Comparison of ENCODE assay signal across 8 cellular contexts in genomic region chr2:18559531-18559930, GRCh38. TPM values are rescaled to one million over a fixed set of nuclear protein-coding genes. Genes with fewer than 3 reads are reported as not detected.
DNase-seq lines count a peak whose midpoint lies in the region; ATAC-seq and TF ChIP-seq lines count a peak whose summit lies in the region.

No MANE protein-coding gene starts in this region.

- no peak for TF ChIP-seq CTCF in MCF 10A (IDR thresholded peaks at IDR 0.05; ENCODE audit: unreplicated experiment)

- H2BK120ac ChIP-seq in mesendoderm (ENCODE audit: low read depth, low read length): no peak overlapping the region

- BruUV-seq in MCF 10A (replicated peaks; lab: Mats Ljungman, UMichigan): TSS peak; percentile 49

- peak overlapping the region; percentile 93 for H3K56ac ChIP-seq in mesendoderm (ENCODE audit: low read length)

- H2BK15ac ChIP-seq in mesendoderm (replicated peaks; ENCODE audit: low read depth): no peak overlapping the region

- no peaks in the 10 kb centered on the region for H3K36me3 ChIP-seq in CD8-positive, alpha-beta memory T cell (ENCODE audit: insufficient read depth, low read length)
- H3K36me3 ChIP-seq in HUES48 (ENCODE audit: control insufficient read depth, insufficient read depth, low read length): peaks cover 14% of the 10 kb centered on the region
- H3K36me3 ChIP-seq in mesendoderm (ENCODE audit: control insufficient read depth, insufficient read depth, low read length): peaks cover 3% of the 10 kb centered on the region

- H2BK5ac ChIP-seq in mesendoderm (ENCODE audit: low read length): no peak overlapping the region

- POLR2A ChIA-PET in CD8-positive, alpha-beta memory T cell (lab: Charles Lee): interaction anchor here (0.6 to 2.2 kb wide), 9 partner anchors 10 to 1342 kb away, joined by 3 to 17 read pairs (median 3); partner anchors contain the start of gene TTC32
- POLR2A ChIA-PET in MCF 10A (lab: Yijun Ruan, JAX): interaction anchor here (0.6 to 3.5 kb wide), 15 partner anchors 8 to 1119 kb away, joined by 3 to 15 read pairs (median 4); partner anchors contain the start of gene NT5C1B

- peaks cover 12 to 47% (median 17%) of the 10 kb centered on the region in 3 donors for H3K36me3 Mint-ChIP-seq in CD8-positive, alpha-beta memory T cell
- H3K36me3 Mint-ChIP-seq in MCF 10A (ENCODE audit: insufficient read depth, unreplicated experiment): peaks cover 17% of the 10 kb centered on the region

- H3K4me2 ChIP-seq in mesendoderm (ENCODE audit: low read length): peak overlapping the region; percentile 81

- H4K5ac ChIP-seq in mesendoderm (ENCODE audit: low read length): no peak overlapping the region

- H3K4me1 ChIP-seq in CD8-positive, alpha-beta memory T cell (ENCODE audit: insufficient read depth, low read length): peaks cover 31% of the 10 kb centered on the region
- H3K4me1 ChIP-seq in HUES48 (ENCODE audit: control insufficient read depth, insufficient read depth, low read length): peaks cover 9% of the 10 kb centered on the region
- no peaks in the 10 kb centered on the region for H3K4me1 ChIP-seq in mesendoderm (ENCODE audit: control insufficient read depth, low read depth, low read length)

- peak overlapping the region; percentile 84 for H3K27ac ChIP-seq in CD8-positive, alpha-beta memory T cell (ENCODE audit: low read depth, low read length)
- H3K27ac ChIP-seq in HUES48 (ENCODE audit: low read depth, low read length): peak overlapping the region; percentile 84
- no peak overlapping the region for H3K27ac ChIP-seq in mesendoderm (ENCODE audit: low read depth, low read length)

- intact Hi-C loops in MCF 10A (cut with micrococcal nuclease): no loop called here
- intact Hi-C loops in sciatic nerve (cut with DNase I): no loop called here

- H3K9ac ChIP-seq in HUES48 (ENCODE audit: low read depth, low read length) (peak overlapping the region; percentile 84), mesendoderm (ENCODE audit: low read length) (peak overlapping the region; percentile 93)

- peak overlapping the region; percentile 94 for H3K4ac ChIP-seq in mesendoderm (ENCODE audit: low read depth, low read length)

- H3K4me3 ChIP-seq in CD8-positive, alpha-beta memory T cell (ENCODE audit: low read length): peak overlapping the region; percentile 80
- H3K4me3 ChIP-seq in HUES48 (ENCODE audit: low read depth, low read length) (peak overlapping the region; percentile 96), mesendoderm (ENCODE audit: low read length) (peak overlapping the region; percentile 81)

- H3K4me3 Mint-ChIP-seq in CD8-positive, alpha-beta memory T cell: peak overlapping the region; percentile 91 to 98 (median 95)
- peak overlapping the region; percentile 91 for H3K4me3 Mint-ChIP-seq in MCF 10A (ENCODE audit: unreplicated experiment)

- ATAC-seq in sciatic nerve: no peak

- H3K9me3 ChIP-seq in CD8-positive, alpha-beta memory T cell (ENCODE audit: low read length): no peaks in the 10 kb centered on the region
- H3K9me3 ChIP-seq in HUES48 (ENCODE audit: control insufficient read depth, insufficient read depth, low read length): no peaks in the 10 kb centered on the region

- CTCF ChIA-PET in CD8-positive, alpha-beta memory T cell (lab: Charles Lee): interaction anchor here (0.6 to 1.7 kb wide), 2 partner anchors 13 to 804 kb away, joined by 3 read pairs; no protein-coding TSS in a partner anchor
- CTCF ChIA-PET in MCF 10A (lab: Yijun Ruan, JAX): interaction anchor here (0.5 to 2.2 kb wide), 6 partner anchors 34 to 803 kb away, joined by 3 to 8 read pairs (median 4); no protein-coding TSS in a partner anchor

- H3K27me3 ChIP-seq in CD8-positive, alpha-beta memory T cell (ENCODE audit: insufficient read depth, low read length, poor library complexity, severe bottlenecking): no peaks in the 10 kb centered on the region
- H3K27me3 ChIP-seq in HUES48 (ENCODE audit: control insufficient read depth, insufficient read depth, low read length) (no peaks in the 10 kb centered on the region), mesendoderm (ENCODE audit: insufficient read depth, low read length, poor library complexity) (no peaks in the 10 kb centered on the region)

- peak in 1 of 5 donors; percentile 3 for DNase-seq in CD8-positive, alpha-beta memory T cell
- no peak for DNase-seq in MCF 10A (ENCODE audit: unreplicated experiment)
- DNase-seq in mesendoderm: no peak
- DNase-seq in effector CD8-positive, alpha-beta T cell (lab: John Stamatoyannopoulos, UW): no peak
- no peak for DNase-seq in putamen (ENCODE audit: low spot score)
- no peak for DNase-seq in D341Med (ENCODE audit: low spot score)
- DNase-seq in sciatic nerve (ENCODE audit: low spot score): no peak

- H4K8ac ChIP-seq in mesendoderm (ENCODE audit: low read depth, low read length): no peak overlapping the region

- H3K4me1 Mint-ChIP-seq in CD8-positive, alpha-beta memory T cell: peaks cover 37 to 62% (median 56%) of the 10 kb centered on the region in 3 donors
- H3K4me1 Mint-ChIP-seq in MCF 10A (ENCODE audit: insufficient read depth, unreplicated experiment): peaks cover 16% of the 10 kb centered on the region

- H3K27ac Mint-ChIP-seq in CD8-positive, alpha-beta memory T cell: peak overlapping the region; percentile 91 to 99 (median 97)
- peak overlapping the region; percentile 94 for H3K27ac Mint-ChIP-seq in MCF 10A (ENCODE audit: low read depth, unreplicated experiment)

- peaks cover 4% of the 10 kb centered on the region for H3K79me1 ChIP-seq in mesendoderm (ENCODE audit: low read length)

- H3K27me3 Mint-ChIP-seq in CD8-positive, alpha-beta memory T cell: peaks cover 0 to 2% of the 10 kb centered on the region in 2 donors
- H3K27me3 Mint-ChIP-seq in MCF 10A (ENCODE audit: insufficient read depth, unreplicated experiment): no peaks in the 10 kb centered on the region

- peaks cover 0 to 7% (median 4%) of the 10 kb centered on the region in 5 donors for H3K9me3 Mint-ChIP-seq in CD8-positive, alpha-beta memory T cell
- H3K9me3 Mint-ChIP-seq in MCF 10A (ENCODE audit: unreplicated experiment): no peaks in the 10 kb centered on the region

- peak overlapping the region; percentile 35 for H3K23ac ChIP-seq in mesendoderm (ENCODE audit: low read length)

- no CpG with 5 or more reads among the region's 8 CpGs for WGBS in mesendoderm (ENCODE audit: extremely low coverage, insufficient coverage, low lambda C conversion rate)

- H2AK5ac ChIP-seq in mesendoderm (ENCODE audit: low read length): no peak overlapping the region

- H3K79me2 ChIP-seq in mesendoderm (ENCODE audit: control insufficient read depth, insufficient read depth, low read length): peaks cover 14% of the 10 kb centered on the region

- H3K18ac ChIP-seq in mesendoderm (ENCODE audit: low read length): peak overlapping the region; percentile 33

RNA-seq across cellular contexts. Expression of gene RDH14, which starts 0.9 kb away (rescaled TPM):
- 10 to 100 TPM; 16.9 to 18.1 TPM for total RNA-seq in CD8-positive, alpha-beta memory T cell
- polyA plus RNA-seq in CD8-positive, alpha-beta memory T cell: 44.3 TPM
- 14.5 and 19.2 TPM in 2 replicates for total RNA-seq in MCF 10A (2022)
- 18.9 TPM for polyA plus RNA-seq in mesendoderm (2013, experiment 1 of 2)
- polyA plus RNA-seq in mesendoderm (2013, experiment 2 of 2): 19.3 TPM
- total RNA-seq in sciatic nerve: 19.8 TPM

RNA-seq across cellular contexts. Expression of gene NT5C1B, which starts 29.8 kb away (rescaled TPM):
- not detected for total RNA-seq in CD8-positive, alpha-beta memory T cell
- 0.86 TPM for polyA plus RNA-seq in CD8-positive, alpha-beta memory T cell
- total RNA-seq in MCF 10A (2022) (not detected in 2 replicates), sciatic nerve (not detected)
- polyA plus RNA-seq in mesendoderm (2013, experiment 1 of 2): not detected
- not detected for polyA plus RNA-seq in mesendoderm (2013, experiment 2 of 2)
